ENCODE assay signal across 30 cellular contexts in genomic region chr14:91732439-91732838, GRCh38. TPM values are rescaled to one million over a fixed set of nuclear protein-coding genes. Genes with fewer than 3 reads are reported as not detected.
A peak's percentile ranks its signal among the peaks of the same experiment; 100 is the strongest.
DNase-seq lines count a peak whose midpoint lies in the region; ATAC-seq and TF ChIP-seq lines count a peak whose summit lies in the region.
"Had no signal": no experiment of that assay in that cellular context is flagged by ENCODE, and none has a peak within 500 bp of the region (broad histone marks: within the 10 kb centered on the region; RNA-seq: fewer than 3 reads in every experiment).

No MANE protein-coding gene starts in this region.

- TF ChIP-seq CTCF in body of pancreas (IDR thresholded peaks at IDR 0.05) (no peak), mucosa of descending colon (IDR thresholded peaks at IDR 0.05) (no peak), right lobe of liver (IDR thresholded peaks at IDR 0.05) (no peak)

- H3K27ac ChIP-seq in body of pancreas (no peak overlapping the region), right lobe of liver (no peak overlapping the region)
- H3K27ac ChIP-seq: C4-2B, SJCRH30 had no signal

- WGBS in body of pancreas, 2 donors: 67 to 68% methylated on average over 5 of the region's 5 CpGs
- WGBS in right lobe of liver (ENCODE audit: insufficient coverage, low coverage, low lambda C conversion rate, missing lambda C conversion rate): 57% methylated on average over 5 of the region's 5 CpGs

- H3K27me3 Mint-ChIP-seq in activated naive CD8-positive, alpha-beta T cell treated with anti-CD3 and anti-CD28 coated beads, Interleukin-2, amount 50 U/mL, for 24 hours: no peaks in the 10 kb centered on the region
- peaks cover 3% of the 10 kb centered on the region for H3K27me3 Mint-ChIP-seq in activated naive CD8-positive, alpha-beta T cell treated with anti-CD3 and anti-CD28 coated beads for 36 hours

- no peak for TF ChIP-seq POLR2A in body of pancreas (IDR thresholded peaks at IDR 0.05)
- TF ChIP-seq POLR2A in right lobe of liver (IDR thresholded peaks at IDR 0.05): no peak

- no peaks in the 10 kb centered on the region for H3K27me3 ChIP-seq in body of pancreas
- no peaks in the 10 kb centered on the region for H3K27me3 ChIP-seq in right lobe of liver
- H3K27me3 ChIP-seq: MG63, SJCRH30 had no signal

- no peaks in the 10 kb centered on the region for H3K9me3 Mint-ChIP-seq in activated naive CD8-positive, alpha-beta T cell treated with anti-CD3 and anti-CD28 coated beads, Interleukin-2, amount 50 U/mL, for 24 hours
- no peaks in the 10 kb centered on the region for H3K9me3 Mint-ChIP-seq in activated naive CD8-positive, alpha-beta T cell treated with anti-CD3 and anti-CD28 coated beads for 36 hours
- H3K9me3 Mint-ChIP-seq: CD8-positive, alpha-beta T cell had no signal

- H3K9me3 ChIP-seq in body of pancreas: no peaks in the 10 kb centered on the region
- no peaks in the 10 kb centered on the region for H3K9me3 ChIP-seq in mucosa of descending colon
- no peaks in the 10 kb centered on the region for H3K9me3 ChIP-seq in right lobe of liver
- H3K9me3 ChIP-seq: Caco-2, MG63, SJCRH30 had no signal

- H3K4me3 Mint-ChIP-seq in activated naive CD8-positive, alpha-beta T cell treated with anti-CD3 and anti-CD28 coated beads, Interleukin-2, amount 50 U/mL, for 24 hours: no peak overlapping the region
- H3K4me3 Mint-ChIP-seq in activated naive CD8-positive, alpha-beta T cell treated with anti-CD3 and anti-CD28 coated beads for 36 hours: no peak overlapping the region
- H3K4me3 Mint-ChIP-seq: B cell; CD8-positive, alpha-beta T cell had no signal

- peaks cover 19% of the 10 kb centered on the region for H3K4me1 Mint-ChIP-seq in activated naive CD8-positive, alpha-beta T cell treated with anti-CD3 and anti-CD28 coated beads, Interleukin-2, amount 50 U/mL, for 24 hours
- H3K4me1 Mint-ChIP-seq in activated naive CD8-positive, alpha-beta T cell treated with anti-CD3 and anti-CD28 coated beads for 36 hours: peaks cover 14% of the 10 kb centered on the region
- H3K4me1 Mint-ChIP-seq: B cell had no signal

- H3K4me3 ChIP-seq in body of pancreas: no peak overlapping the region
- no peak overlapping the region for H3K4me3 ChIP-seq in mucosa of descending colon
- H3K4me3 ChIP-seq in right lobe of liver: no peak overlapping the region
- H3K4me3 ChIP-seq: MG63, SJCRH30 had no signal

- H3K36me3 Mint-ChIP-seq in activated naive CD8-positive, alpha-beta T cell treated with anti-CD3 and anti-CD28 coated beads, Interleukin-2, amount 50 U/mL, for 24 hours (ENCODE audit: low read depth): no peaks in the 10 kb centered on the region
- peaks cover 4% of the 10 kb centered on the region for H3K36me3 Mint-ChIP-seq in activated naive CD8-positive, alpha-beta T cell treated with anti-CD3 and anti-CD28 coated beads for 36 hours

- H3K27ac Mint-ChIP-seq in activated naive CD8-positive, alpha-beta T cell treated with anti-CD3 and anti-CD28 coated beads, Interleukin-2, amount 50 U/mL, for 24 hours: no peak overlapping the region
- no peak overlapping the region for H3K27ac Mint-ChIP-seq in activated naive CD8-positive, alpha-beta T cell treated with anti-CD3 and anti-CD28 coated beads for 36 hours
- H3K27ac Mint-ChIP-seq: B cell; CD8-positive, alpha-beta T cell had no signal

- intact Hi-C loops in body of pancreas (cut with DNase I): no loop called here
- intact Hi-C loops in mucosa of descending colon (cut with DNase I, micrococcal nuclease): no loop called here
- intact Hi-C loops in right lobe of liver (cut with DNase I): no loop called here

- H3K4me1 ChIP-seq in body of pancreas: no peaks in the 10 kb centered on the region
- H3K4me1 ChIP-seq in mucosa of descending colon (ENCODE audit: low read depth): no peaks in the 10 kb centered on the region
- H3K4me1 ChIP-seq in right lobe of liver: no peaks in the 10 kb centered on the region
- H3K4me1 ChIP-seq: SJCRH30 had no signal

- no peak for DNase-seq in activated naive CD8-positive, alpha-beta T cell treated with anti-CD3 and anti-CD28 coated beads, Interleukin-2, amount 50 U/mL, for 24 hours
- no peak for DNase-seq in activated naive CD8-positive, alpha-beta T cell treated with anti-CD3 and anti-CD28 coated beads for 36 hours
- DNase-seq in body of pancreas (no peak), mucosa of descending colon (no peak), amygdala (lab: John Stamatoyannopoulos, UW) (no peak), DMS53 treated with DMSO at 0.1 percent for 48 hours (lab: John Stamatoyannopoulos, UW; ENCODE audit: unreplicated experiment) (no peak), right lobe of liver (no peak)
- DNase-seq: Caco-2; CD8-positive, alpha-beta T cell; DMS79; EL; GF-D8; IMR-90; KG1; MG63; NCI-H1105 treated with DMSO at 0.1 percent for 48 hours; NCI-H146; NCI-H1930; NCI-H2107; NCI-H446; NCI-H526; NCI-H82; NK-92 treated with Interleukin-12 subunit alpha and Interleukin-12 subunit beta, amount 100 ng/mL, for 24 hours; SJCRH30 had no signal

- ATAC-seq in activated naive CD8-positive, alpha-beta T cell treated with anti-CD3 and anti-CD28 coated beads, Interleukin-2, amount 50 U/mL, for 24 hours: peak; percentile 74
- ATAC-seq in body of pancreas (peak; percentile 12), mucosa of descending colon (peak; percentile 58), right lobe of liver (no peak)
- ATAC-seq: CD8-positive, alpha-beta T cell; PC-3; Right ventricle myocardium inferior had no signal

- no peaks in the 10 kb centered on the region for H3K36me3 ChIP-seq in body of pancreas (replicated peaks in 1 of 2; ENCODE audit: insufficient read depth in 1 of 2, low read depth in 2 of 2)
- H3K36me3 ChIP-seq in mucosa of descending colon (ENCODE audit: low read depth): no peaks in the 10 kb centered on the region
- no peaks in the 10 kb centered on the region for H3K36me3 ChIP-seq in right lobe of liver
- H3K36me3 ChIP-seq: MG63, SJCRH30 had no signal

RNA-seq across cellular contexts. Expression of gene CATSPERB, which starts 0.6 kb away (rescaled TPM):
- under 1 TPM; 0.18 to 0.27 TPM for total RNA-seq in activated naive CD8-positive, alpha-beta T cell treated with anti-CD3 and anti-CD28 coated beads for 36 hours
- total RNA-seq in body of pancreas (10 to 100 TPM; 20.4 to 70.0 TPM), mucosa of descending colon (1 to 10 TPM; 3.5 to 7.0 (median 4.1) TPM), right lobe of liver (under 1 TPM in 5 of 6 experiments, not detected in 1; 0.19 to 0.55 (median 0.38) TPM)
- total RNA-seq: A673, IMR-90, PC-3, RPMI7951, SJCRH30 had no signal

Comparison
In these comparisons a context has a peak if more than half of its experiments do, and no peak if none do; other contexts are left out.
1. ATAC-seq: peak in activated naive CD8-positive, alpha-beta T cell treated with anti-CD3 and anti-CD28 coated beads, Interleukin-2, amount 50 U/mL, for 24 hours (single experiment), body of pancreas (single experiment) and mucosa of descending colon (single experiment); none in right lobe of liver (0 of 4).